ENCODE assay signal across 13 cellular contexts in genomic region chrX:146614693-146615524, GRCh38.
"Had no signal": no experiment of that assay in that cellular context is flagged by ENCODE, and none has a peak within 500 bp of the region (broad histone marks: within the 10 kb centered on the region; RNA-seq: fewer than 3 reads in every experiment).

No MANE protein-coding gene starts in this region.

- H3K27me3 ChIP-seq: neutrophil, right atrium auricular region, uterus had no signal

- H3K4me1 Mint-ChIP-seq: activated naive CD8-positive, alpha-beta T cell treated with anti-CD3 and anti-CD28 coated beads for 36 hours; naive B cell had no signal

- H3K9me3 Mint-ChIP-seq: activated CD4-positive, alpha-beta memory T cell treated with anti-CD3 and anti-CD28 coated beads for 36 hours; activated naive CD8-positive, alpha-beta T cell treated with anti-CD3 and anti-CD28 coated beads for 36 hours had no signal

- ATAC-seq: activated T-cell treated with anti-CD3 and anti-CD28 coated beads, Interleukin-2, amount 50 U/mL, for 72 hours had no signal

- H3K4me3 ChIP-seq: right atrium auricular region, uterus had no signal

- H3K36me3 Mint-ChIP-seq: activated CD4-positive, alpha-beta memory T cell treated with anti-CD3 and anti-CD28 coated beads for 36 hours; activated naive CD8-positive, alpha-beta T cell treated with anti-CD3 and anti-CD28 coated beads for 36 hours; naive B cell had no signal

- DNase-seq: activated CD4-positive, alpha-beta memory T cell treated with anti-CD3 and anti-CD28 coated beads for 36 hours; activated gamma-delta T cell treated with Interleukin-2 at 50 U/mL for 16 hours; activated naive CD8-positive, alpha-beta T cell treated with anti-CD3 and anti-CD28 coated beads for 36 hours; activated T-cell treated with anti-CD3 and anti-CD28 coated beads, Interleukin-2, amount 50 U/mL, for 72 hours; anterior cingulate cortex; head of caudate nucleus; naive B cell; small intestine; T1000; uterus had no signal

- H3K4me1 ChIP-seq: right atrium auricular region, uterus had no signal

- H3K27ac Mint-ChIP-seq: activated CD4-positive, alpha-beta memory T cell treated with anti-CD3 and anti-CD28 coated beads for 36 hours; activated naive CD8-positive, alpha-beta T cell treated with anti-CD3 and anti-CD28 coated beads for 36 hours; activated T-cell treated with anti-CD3 and anti-CD28 coated beads, Interleukin-2, amount 50 U/mL, for 72 hours; naive B cell had no signal

- H3K27ac ChIP-seq: neutrophil, right atrium auricular region, uterus, VCaP had no signal

- H3K9me3 ChIP-seq: neutrophil, right atrium auricular region, uterus had no signal

- H3K4me3 Mint-ChIP-seq: activated CD4-positive, alpha-beta memory T cell treated with anti-CD3 and anti-CD28 coated beads for 36 hours; activated naive CD8-positive, alpha-beta T cell treated with anti-CD3 and anti-CD28 coated beads for 36 hours; activated T-cell treated with anti-CD3 and anti-CD28 coated beads, Interleukin-2, amount 50 U/mL, for 72 hours; naive B cell had no signal

- H3K27me3 Mint-ChIP-seq: activated CD4-positive, alpha-beta memory T cell treated with anti-CD3 and anti-CD28 coated beads for 36 hours; activated naive CD8-positive, alpha-beta T cell treated with anti-CD3 and anti-CD28 coated beads for 36 hours; naive B cell had no signal

- H3K36me3 ChIP-seq: neutrophil, right atrium auricular region, uterus had no signal
